Comparison of ENCODE assay signal across 1 cellular context in genomic region chr17:28888832-28889231, GRCh38.
TF ChIP-seq lines count a peak whose summit lies in the region.

No MANE protein-coding gene starts in this region.

TF ChIP-seq in GM12878, 131 proteins besides CTCF, POLR2A, EP300 and RAD21:
- TF ChIP-seq ZNF687 (IDR thresholded peaks at IDR 0.05), result no peak
- peak; percentile 39 for TF ChIP-seq MEF2B (IDR thresholded peaks at IDR 0.05; ENCODE audit: partially characterized antibody, poor library complexity, severe bottlenecking)
TF ChIP-seq in GM12878: peak in this region for 1.
